In the genomic region with DNA sequence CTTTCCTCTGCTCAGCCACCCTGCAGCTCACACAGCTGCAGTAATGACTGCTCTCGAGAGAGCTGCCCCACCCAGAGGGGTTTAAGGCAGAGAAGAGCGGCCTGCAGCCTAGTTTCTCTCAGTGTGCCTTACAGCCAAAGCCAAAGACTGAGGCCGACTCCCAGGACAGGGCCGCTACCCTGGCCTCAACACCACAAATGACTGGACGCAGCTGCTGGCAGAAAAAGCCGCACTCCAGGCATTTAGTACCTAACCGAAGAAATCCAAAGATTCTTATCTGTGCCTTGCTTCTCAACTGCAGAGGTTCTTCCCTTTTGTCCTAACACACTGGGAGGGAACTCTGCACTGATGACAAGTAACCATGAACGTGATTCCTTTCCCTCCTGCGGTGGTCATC, we compare ENCODE assay signal across 9 cellular contexts.
DNase-seq lines count a peak whose midpoint lies in the region; ATAC-seq and TF ChIP-seq lines count a peak whose summit lies in the region.
"Had no signal": no experiment of that assay in that cellular context is flagged by ENCODE, and none has a peak within 500 bp of the region (broad histone marks: within the 10 kb centered on the region; RNA-seq: fewer than 3 reads in every experiment).

No MANE protein-coding gene starts in this region.

- H3K9me3 ChIP-seq in CD4-positive, alpha-beta T cell (ENCODE audit: control insufficient read depth, low read length), result no peaks in the 10 kb centered on the region
- H3K9me3 ChIP-seq in SJCRH30 (replicated peaks), result no peaks in the 10 kb centered on the region
- H3K9me3 ChIP-seq in left ventricle myocardium inferior (replicated peaks), result no peaks in the 10 kb centered on the region
- no peaks in the 10 kb centered on the region for H3K9me3 ChIP-seq in prostate gland

- H3K4me1 Mint-ChIP-seq in CD4-positive, alpha-beta T cell (ENCODE audit: low read depth), result peaks cover 44% of the 10 kb centered on the region
- peaks cover 5% of the 10 kb centered on the region for H3K4me1 Mint-ChIP-seq in activated T-helper 2 cell treated with anti-CD3 and anti-CD28 coated beads, Interferon-gamma antibody, Interleukin-2, Interleukin-4, amounts not matched to agents 10 μg/mL and 5 μg/mL and 100 μg/mL, durations not matched to agents 14 hours and 24 hours and 36 hours (ENCODE audit: low read depth)
- H3K4me1 Mint-ChIP-seq: activated B cell treated with CpG ODN at 0.5 μM for 24 hours had no signal

- intact Hi-C loops in CD4-positive, alpha-beta T cell (cut with DNase I, micrococcal nuclease), result no loop called here
- intact Hi-C loops in left ventricle myocardium inferior (cut with micrococcal nuclease), result no loop called here
- intact Hi-C loops in prostate gland (cut with DNase I), result no loop called here
- intact Hi-C loops in activated T-helper 2 cell treated with anti-CD3 and anti-CD28 coated beads, Interferon-gamma antibody, Interleukin-2, Interleukin-4, amounts not matched to agents 10 μg/mL and 5 μg/mL and 100 μg/mL, durations not matched to agents 14 hours and 24 hours and 36 hours (cut with micrococcal nuclease), result no loop called here

- TF ChIP-seq CTCF in CD4-positive, alpha-beta T cell (IDR thresholded peaks at IDR 0.05), result no peak
- no peak for TF ChIP-seq CTCF in left ventricle myocardium inferior (IDR thresholded peaks at IDR 0.05; ENCODE audit: borderline replicate concordance)
- TF ChIP-seq CTCF in prostate gland (IDR thresholded peaks at IDR 0.05), result no peak

- peak overlapping the region; percentile 50 for H3K4me3 Mint-ChIP-seq in CD4-positive, alpha-beta T cell
- no peak overlapping the region for H3K4me3 Mint-ChIP-seq in activated T-helper 2 cell treated with anti-CD3 and anti-CD28 coated beads, Interferon-gamma antibody, Interleukin-2, Interleukin-4, amounts not matched to agents 10 μg/mL and 5 μg/mL and 100 μg/mL, durations not matched to agents 14 hours and 24 hours and 36 hours (ENCODE audit: low read depth)
- H3K4me3 Mint-ChIP-seq: activated B cell treated with CpG ODN at 0.5 μM for 24 hours had no signal

- no peaks in the 10 kb centered on the region for H3K27me3 ChIP-seq in CD4-positive, alpha-beta T cell (ENCODE audit: control insufficient read depth, insufficient read depth, low read length)
- no peaks in the 10 kb centered on the region for H3K27me3 ChIP-seq in SJCRH30
- H3K27me3 ChIP-seq in left ventricle myocardium inferior (ENCODE audit: low read depth), result no peaks in the 10 kb centered on the region
- H3K27me3 ChIP-seq in prostate gland (replicated peaks; ENCODE audit: insufficient read depth), result no peaks in the 10 kb centered on the region

- H3K36me3 ChIP-seq in SJCRH30, result no peaks in the 10 kb centered on the region
- H3K36me3 ChIP-seq in left ventricle myocardium inferior, result no peaks in the 10 kb centered on the region
- no peaks in the 10 kb centered on the region for H3K36me3 ChIP-seq in prostate gland

- H3K4me3 ChIP-seq in SJCRH30 (peak overlapping the region; percentile 13), left ventricle myocardium inferior (peak overlapping the region; percentile 32), prostate gland (no peak overlapping the region)

- no peak for DNase-seq in CD4-positive, alpha-beta T cell
- DNase-seq in SJCRH30, result peak; percentile 82 to 85
- DNase-seq in left ventricle myocardium inferior, result peak; percentile 35
- no peak for DNase-seq in prostate gland (ENCODE audit: low spot score)
- DNase-seq in NCI-H2029 treated with DMSO at 0.1 percent for 48 hours (lab: John Stamatoyannopoulos, UW), result no peak
- DNase-seq in left lobe of liver (ENCODE audit: low spot score), result no peak
- DNase-seq in activated T-helper 2 cell treated with anti-CD3 and anti-CD28 coated beads, Interferon-gamma antibody, Interleukin-2, Interleukin-4, amounts not matched to agents 10 μg/mL and 5 μg/mL and 100 μg/mL, durations not matched to agents 14 hours and 24 hours and 36 hours (ENCODE audit: low spot score), result no peak
- no peak for DNase-seq in OCI-M1 (lab: John Stamatoyannopoulos, UW)
- DNase-seq: activated B cell treated with CpG ODN at 0.5 μM for 24 hours had no signal

- CTCF ChIA-PET in CD4-positive, alpha-beta T cell (lab: Charles Lee), result no interaction called here

- ATAC-seq in CD4-positive, alpha-beta T cell (ENCODE audit: poor library complexity), result no peak
- ATAC-seq in left lobe of liver, result no peak

- TF ChIP-seq POLR2A in prostate gland (IDR thresholded peaks at IDR 0.05), result no peak

- WGBS in prostate gland, result 34% methylated on average over 9 of the region's 9 CpGs

- no peaks in the 10 kb centered on the region for H3K27me3 Mint-ChIP-seq in CD4-positive, alpha-beta T cell
- H3K27me3 Mint-ChIP-seq in activated T-helper 2 cell treated with anti-CD3 and anti-CD28 coated beads, Interferon-gamma antibody, Interleukin-2, Interleukin-4, amounts not matched to agents 10 μg/mL and 5 μg/mL and 100 μg/mL, durations not matched to agents 14 hours and 24 hours and 36 hours (ENCODE audit: low read depth), result peaks cover 2% of the 10 kb centered on the region

- H3K4me1 ChIP-seq in SJCRH30, result peaks cover 21% of the 10 kb centered on the region
- peaks cover 39% of the 10 kb centered on the region for H3K4me1 ChIP-seq in left ventricle myocardium inferior
- H3K4me1 ChIP-seq in prostate gland (replicated peaks), result no peaks in the 10 kb centered on the region

- no peak overlapping the region for H3K27ac ChIP-seq in CD4-positive, alpha-beta T cell (ENCODE audit: low read depth, low read length)
- H3K27ac ChIP-seq in SJCRH30, result peak overlapping the region; percentile 47
- peak overlapping the region; percentile 81 for H3K27ac ChIP-seq in left ventricle myocardium inferior (replicated peaks)
- H3K27ac ChIP-seq in prostate gland, result peak overlapping the region; percentile 26 to 42

- POLR2A ChIA-PET in CD4-positive, alpha-beta T cell (lab: Charles Lee), result interaction anchor here (1.0 to 1.4 kb wide), 3 partner anchors 50 to 192 kb away, joined by 3 to 4 read pairs (median 3); no protein-coding TSS in a partner anchor

- no peaks in the 10 kb centered on the region for H3K36me3 Mint-ChIP-seq in CD4-positive, alpha-beta T cell (ENCODE audit: low read depth)
- no peaks in the 10 kb centered on the region for H3K36me3 Mint-ChIP-seq in activated T-helper 2 cell treated with anti-CD3 and anti-CD28 coated beads, Interferon-gamma antibody, Interleukin-2, Interleukin-4, amounts not matched to agents 10 μg/mL and 5 μg/mL and 100 μg/mL, durations not matched to agents 14 hours and 24 hours and 36 hours (ENCODE audit: low read depth)

- H3K27ac Mint-ChIP-seq in CD4-positive, alpha-beta T cell, result peak overlapping the region; percentile 89
- no peak overlapping the region for H3K27ac Mint-ChIP-seq in activated T-helper 2 cell treated with anti-CD3 and anti-CD28 coated beads, Interferon-gamma antibody, Interleukin-2, Interleukin-4, amounts not matched to agents 10 μg/mL and 5 μg/mL and 100 μg/mL, durations not matched to agents 14 hours and 24 hours and 36 hours
- H3K27ac Mint-ChIP-seq: activated B cell treated with CpG ODN at 0.5 μM for 24 hours had no signal

- no peaks in the 10 kb centered on the region for H3K9me3 Mint-ChIP-seq in CD4-positive, alpha-beta T cell
- no peaks in the 10 kb centered on the region for H3K9me3 Mint-ChIP-seq in activated T-helper 2 cell treated with anti-CD3 and anti-CD28 coated beads, Interferon-gamma antibody, Interleukin-2, Interleukin-4, amounts not matched to agents 10 μg/mL and 5 μg/mL and 100 μg/mL, durations not matched to agents 14 hours and 24 hours and 36 hours
- H3K9me3 Mint-ChIP-seq: activated B cell treated with CpG ODN at 0.5 μM for 24 hours had no signal

Comparison
In these comparisons a context has a peak if more than half of its experiments do, and no peak if none do; other contexts are left out.
1. DNase-seq: peak in SJCRH30 (2 of 2) and left ventricle myocardium inferior (single experiment); none in CD4-positive, alpha-beta T cell (0 of 10), prostate gland (single experiment), NCI-H2029 treated with DMSO at 0.1 percent for 48 hours (single experiment), left lobe of liver (single experiment), activated T-helper 2 cell treated with anti-CD3 and anti-CD28 coated beads, Interferon-gamma antibody, Interleukin-2, Interleukin-4, amounts not matched to agents 10 μg/mL and 5 μg/mL and 100 μg/mL, durations not matched to agents 14 hours and 24 hours and 36 hours (single experiment) and OCI-M1 (single experiment).
2. H3K4me3 ChIP-seq: peak in SJCRH30 (single experiment) and left ventricle myocardium inferior (single experiment); none in prostate gland (0 of 2).